8 cellular contexts compared by ENCODE assay signal in genomic region chr1:26694597-26695416, GRCh38. TPM values are rescaled to one million over a fixed set of nuclear protein-coding genes. Genes with fewer than 3 reads are reported as not detected.
A peak's percentile ranks its signal among the peaks of the same experiment; 100 is the strongest.
DNase-seq lines count a peak whose midpoint lies in the region; ATAC-seq, FAIRE-seq and TF ChIP-seq lines count a peak whose summit lies in the region.

No MANE protein-coding gene starts in this region.

- peak overlapping the region; percentile 99 for H3K27ac Mint-ChIP-seq in endothelial cell (ENCODE audit: unreplicated experiment)

- TF ChIP-seq CTCF in PC-3 (conservative IDR thresholded peaks at IDR 0.05; ENCODE audit: low read depth, low read length) (no peak), endothelial cell (IDR thresholded peaks at IDR 0.05; ENCODE audit: unreplicated experiment) (no peak), parathyroid adenoma (IDR thresholded peaks at IDR 0.05) (no peak)

- intact Hi-C loops in PC-3 (cut with micrococcal nuclease): loop anchor here (5.0 to 10.0 kb wide), 2 partner anchors 57 to 170 kb away; partner anchors contain the start of gene SFN

- H3F3A ChIP-seq in PC-3 (ENCODE audit: low read length, unreplicated experiment): no peaks in the 10 kb centered on the region

- POLR2A ChIA-PET in PC-3 (lab: Charles Lee; ENCODE audit: unreplicated experiment): no interaction called here

- H3K9me3 Mint-ChIP-seq in endothelial cell (ENCODE audit: unreplicated experiment): no peaks in the 10 kb centered on the region

- BruUV-seq in PC-3 (replicated peaks; lab: Mats Ljungman, UMichigan): TSS peak; percentile 64

- CTCF ChIA-PET in PC-3 (lab: Charles Lee): no interaction called here

- FAIRE-seq in GM18507 (lab: Jason Lieb, UNC): peak; percentile 79

- H3K9me3 ChIP-seq in PC-3 (ENCODE audit: low read length): no peaks in the 10 kb centered on the region
- H3K9me3 ChIP-seq in parathyroid adenoma (ENCODE audit: control insufficient read depth, low read length): no peaks in the 10 kb centered on the region

- H2AFZ ChIP-seq in PC-3 (ENCODE audit: low read length) (peak overlapping the region; percentile 69), parathyroid adenoma (peak overlapping the region; percentile 86)

- H3K4me1 ChIP-seq in PC-3 (ENCODE audit: insufficient read depth, low read length) (peaks cover 42% of the 10 kb centered on the region), parathyroid adenoma (peaks cover 11% of the 10 kb centered on the region)

- peaks cover 17% of the 10 kb centered on the region for H4K20me1 ChIP-seq in PC-3 (ENCODE audit: low read length)

- peak overlapping the region; percentile 89 for H3K9ac ChIP-seq in PC-3 (ENCODE audit: low read length)
- no peak overlapping the region for H3K9ac ChIP-seq in parathyroid adenoma

- no peaks in the 10 kb centered on the region for H3K36me3 Mint-ChIP-seq in endothelial cell (ENCODE audit: low read depth, unreplicated experiment)

- H3K4me3 ChIP-seq in PC-3 (ENCODE audit: low read length): peak overlapping the region; percentile 86
- H3K4me3 ChIP-seq in parathyroid adenoma (ENCODE audit: low read depth, low read length): peak overlapping the region; percentile 69

- peak overlapping the region; percentile 97 for H3K4me2 ChIP-seq in PC-3 (ENCODE audit: low read length)
- peak overlapping the region; percentile 81 for H3K4me2 ChIP-seq in parathyroid adenoma (ENCODE audit: low read length)

- ATAC-seq in PC-3 (no peak), HG02571 (IDR thresholded peaks at IDR 0.05; ENCODE audit: unreplicated experiment) (no peak), GM21360 (IDR thresholded peaks at IDR 0.05; ENCODE audit: unreplicated experiment) (no peak), GM21447 (IDR thresholded peaks at IDR 0.05; ENCODE audit: unreplicated experiment) (no peak)

- no peaks in the 10 kb centered on the region for H3K9me2 ChIP-seq in PC-3 (replicated peaks; ENCODE audit: low read length)

- peak overlapping the region; percentile 89 for H3K4me3 Mint-ChIP-seq in endothelial cell (ENCODE audit: unreplicated experiment)

- no peaks in the 10 kb centered on the region for H3K36me3 ChIP-seq in PC-3 (ENCODE audit: low read depth, low read length)
- H3K36me3 ChIP-seq in parathyroid adenoma (ENCODE audit: control insufficient read depth, insufficient read depth, low read length): no peaks in the 10 kb centered on the region

- H3K27ac ChIP-seq in PC-3 (ENCODE audit: low read length): peak overlapping the region; percentile 81
- H3K27ac ChIP-seq in parathyroid adenoma: peak overlapping the region; percentile 94

- H3K4me1 Mint-ChIP-seq in endothelial cell (ENCODE audit: unreplicated experiment): peaks cover 29% of the 10 kb centered on the region

- H3K27me3 Mint-ChIP-seq in endothelial cell (ENCODE audit: unreplicated experiment): peaks cover 5% of the 10 kb centered on the region

- H3K27me3 ChIP-seq in PC-3 (ENCODE audit: low read length): no peaks in the 10 kb centered on the region
- H3K27me3 ChIP-seq in parathyroid adenoma (ENCODE audit: control insufficient read depth, insufficient read depth, low read length): no peaks in the 10 kb centered on the region

- H3K79me2 ChIP-seq in PC-3 (ENCODE audit: low read length) (peaks cover 53% of the 10 kb centered on the region), parathyroid adenoma (peaks cover under 1% of the 10 kb centered on the region)

- DNase-seq in GM18507 (ENCODE audit: extremely low spot score, insufficient read length, low read depth): no peak
- no peak for DNase-seq in PC-3
- DNase-seq in endothelial cell (ENCODE audit: low spot score): no peak
- no peak for DNase-seq in hippocampal formation (lab: John Stamatoyannopoulos, UW)

RNA-seq across cellular contexts. Expression of gene ARID1A, which starts 1.0 kb away (rescaled TPM):
- total RNA-seq in PC-3 (2014; rRNA removed) (43.8 and 78.0 TPM in 2 replicates), endothelial cell (ENCODE audit: unreplicated experiment) (115 TPM)
